In genomic region chr1:154314226-154314625, GRCh38 we compare ENCODE assay signal across 10 cellular contexts. TPM values are rescaled to one million over a fixed set of nuclear protein-coding genes. Genes with fewer than 3 reads are reported as not detected.
"Had no signal": no experiment of that assay in that cellular context is flagged by ENCODE, and none has a peak within 500 bp of the region (broad histone marks: within the 10 kb centered on the region; RNA-seq: fewer than 3 reads in every experiment).

No MANE protein-coding gene starts in this region.

RNA-seq across cellular contexts. Expression of gene AQP10, which starts 6.7 kb away (rescaled TPM):
- total RNA-seq: stomach, subcutaneous adipose tissue, temporal lobe, thoracic aorta, thyroid gland, transverse colon, ureter, urinary bladder, uterus, vagina had no signal
- polyA plus RNA-seq: stomach had no signal
